1 cellular context compared by ENCODE assay signal in genomic region chr7:5288560-5288959, GRCh38. TPM values are rescaled to one million over a fixed set of nuclear protein-coding genes. Genes with fewer than 3 reads are reported as not detected.
"Had no signal": no experiment of that assay in that cellular context is flagged by ENCODE, and none has a peak within 500 bp of the region (broad histone marks: within the 10 kb centered on the region; RNA-seq: fewer than 3 reads in every experiment).

No MANE protein-coding gene starts in this region.

RNA-seq across cellular contexts. Expression of gene SLC29A4, which starts 5.8 kb away (rescaled TPM):
- polyA plus RNA-seq: IgD-negative memory B cell had no signal
